ENCODE assay signal across 8 cellular contexts in genomic region chr2:152743004-152743403, GRCh38. TPM values are rescaled to one million over a fixed set of nuclear protein-coding genes. Genes with fewer than 3 reads are reported as not detected.
DNase-seq lines count a peak whose midpoint lies in the region; ATAC-seq, FAIRE-seq and TF ChIP-seq lines count a peak whose summit lies in the region.

No MANE protein-coding gene starts in this region.

- H3K4me1 ChIP-seq in left lung = no peaks in the 10 kb centered on the region

- ATAC-seq in GM18867 (IDR thresholded peaks at IDR 0.05; ENCODE audit: unreplicated experiment) (peak; percentile 75), HG03432 (IDR thresholded peaks at IDR 0.05; ENCODE audit: unreplicated experiment) (peak; percentile 66), left lung (peak; percentile 74), GM21825 (IDR thresholded peaks at IDR 0.05; ENCODE audit: unreplicated experiment) (no peak)

- no peak overlapping the region for H3K27ac ChIP-seq in left lung

- no peaks in the 10 kb centered on the region for H3K9me3 ChIP-seq in left lung

- H3K27me3 ChIP-seq in left lung = no peaks in the 10 kb centered on the region

- peaks cover 0 to 36% of the 10 kb centered on the region in 2 donors for H3K36me3 ChIP-seq in left lung

- peak; percentile 39 for FAIRE-seq in TTC549 (lab: Jason Lieb, UNC)

- intact Hi-C loops in left lung (cut with DNase I) = no loop called here

- peak in 1 of 2 donors; percentile 29 for TF ChIP-seq CTCF in left lung (IDR thresholded peaks at IDR 0.05)

- H3K4me3 ChIP-seq in left lung = no peak overlapping the region

- DNase-seq in AG08395 (ENCODE audit: low spot score) (peak; percentile 5), left lung (no peak), NCI-H128 (lab: John Stamatoyannopoulos, UW; ENCODE audit: unreplicated experiment) (no peak), NCI-H226 (no peak)

RNA-seq across cellular contexts. Expression of gene ARL6IP6, which starts 24.6 kb away (rescaled TPM):
- 10 to 100 TPM; 15.1 to 23.4 TPM for total RNA-seq in left lung

RNA-seq across cellular contexts. Expression of gene PRPF40A, which starts 25.7 kb away (rescaled TPM):
- total RNA-seq in left lung = 10 to 100 TPM; 68.8 to 85.1 TPM
